Comparison of ENCODE assay signal across 9 cellular contexts in the genomic region with DNA sequence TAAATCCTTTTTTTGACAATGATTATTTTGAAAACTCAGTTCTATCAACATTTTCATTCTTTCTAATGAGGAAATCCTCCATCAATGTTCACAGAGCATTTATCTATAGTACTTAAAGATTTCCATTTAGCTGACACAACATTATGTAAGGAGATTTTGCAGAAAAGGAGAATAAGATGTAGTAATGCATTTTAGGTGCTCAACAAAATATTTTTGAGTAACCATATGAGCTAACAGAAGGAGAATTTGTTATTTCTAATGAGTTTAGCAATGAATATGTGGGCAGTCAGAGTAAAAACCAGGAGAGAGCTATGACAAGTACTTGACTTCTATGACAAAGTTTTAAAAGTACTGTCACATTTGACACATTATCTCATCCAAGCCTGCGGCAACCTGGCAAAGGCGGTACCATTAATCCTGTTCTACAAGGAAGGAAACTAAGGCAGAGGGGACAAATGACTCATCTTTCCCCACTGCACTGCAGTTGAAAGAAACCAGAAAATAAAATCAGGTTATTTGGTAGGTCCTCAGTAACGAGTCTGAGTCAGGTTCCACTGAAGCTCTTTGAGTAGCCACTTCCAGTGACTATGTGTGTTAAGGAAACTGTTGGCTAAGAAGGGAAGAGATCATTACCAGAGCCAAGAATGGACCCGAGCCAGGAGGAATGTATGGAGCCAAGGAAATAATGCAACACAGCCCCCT.
A peak's percentile ranks its signal among the peaks of the same experiment; 100 is the strongest.
DNase-seq lines count a peak whose midpoint lies in the region; ATAC-seq and TF ChIP-seq lines count a peak whose summit lies in the region.
"Had no signal": no experiment of that assay in that cellular context is flagged by ENCODE, and none has a peak within 500 bp of the region (broad histone marks: within the 10 kb centered on the region; RNA-seq: fewer than 3 reads in every experiment).

No MANE protein-coding gene starts in this region.

- H3K9me3 ChIP-seq in HCT116 (ENCODE audit: control insufficient read depth in 1 of 2, insufficient read depth in 1 of 2, low read depth in 1 of 2, low read length in 2 of 2), result no peaks in the 10 kb centered on the region
- no peaks in the 10 kb centered on the region for H3K9me3 ChIP-seq in psoas muscle
- no peaks in the 10 kb centered on the region for H3K9me3 ChIP-seq in sigmoid colon
- H3K9me3 ChIP-seq: testis had no signal

- no peaks in the 10 kb centered on the region for H3K9me2 ChIP-seq in HCT116 (ENCODE audit: insufficient read depth)

- H3K4me3 ChIP-seq in HCT116 (replicated peaks in 1 of 2; ENCODE audit: low read depth in 1 of 2, low read length in 2 of 2) (no peak overlapping the region), psoas muscle (no peak overlapping the region), sigmoid colon (no peak overlapping the region)
- H3K4me3 ChIP-seq: testis had no signal

- no peak overlapping the region for H3K9ac ChIP-seq in HCT116 (ENCODE audit: low read length)

- intact Hi-C loops in HCT116 (cut with micrococcal nuclease) (no loop called here), psoas muscle (cut with DNase I) (no loop called here), sigmoid colon (cut with DNase I) (no loop called here)

- no peak for TF ChIP-seq POLR2A in HCT116 (IDR thresholded peaks at IDR 0.05; ENCODE audit: borderline replicate concordance, extremely low read depth, insufficient read depth, insufficient read length)
- TF ChIP-seq POLR2A in sigmoid colon (IDR thresholded peaks at IDR 0.05), result no peak

- no peaks in the 10 kb centered on the region for H3K27me3 ChIP-seq in HCT116 (ENCODE audit: insufficient read depth, low read length)
- no peaks in the 10 kb centered on the region for H3K27me3 ChIP-seq in psoas muscle (ENCODE audit: insufficient read depth in 3 of 3, low read length in 2 of 3)
- H3K27me3 ChIP-seq in sigmoid colon, result no peaks in the 10 kb centered on the region
- H3K27me3 ChIP-seq: testis had no signal

- BruUV-seq in HCT116 (replicated peaks; lab: Mats Ljungman, UMichigan), result no TSS peak

- no peak for ATAC-seq in HCT116
- ATAC-seq in esophagus mucosa, result peak; percentile 96
- ATAC-seq in psoas muscle, result peak in 3 of 4 donors; percentile 38 to 52 (median 50)

- H3K36me3 ChIP-seq in HCT116 (ENCODE audit: control insufficient read depth in 1 of 2, insufficient read depth in 2 of 2, low read length in 2 of 2) (no peaks in the 10 kb centered on the region), psoas muscle (ENCODE audit: insufficient read depth in 1 of 2, low read depth in 1 of 2) (no peaks in the 10 kb centered on the region), sigmoid colon (no peaks in the 10 kb centered on the region)

- no peak for TF ChIP-seq EP300 in sigmoid colon (IDR thresholded peaks at IDR 0.05)

- no peak overlapping the region for H3K4me2 ChIP-seq in HCT116 (ENCODE audit: low read length)

- H3K4me1 ChIP-seq in HCT116 (ENCODE audit: control insufficient read depth in 1 of 2, insufficient read depth in 2 of 2, low read length in 2 of 2), result no peaks in the 10 kb centered on the region
- H3K4me1 ChIP-seq in psoas muscle, result peaks cover 72% of the 10 kb centered on the region
- H3K4me1 ChIP-seq in sigmoid colon, result peaks cover 0 to 93% (median 86%) of the 10 kb centered on the region in 4 donors

- H3K27ac ChIP-seq in HCT116 (ENCODE audit: low read depth, low read length) (no peak overlapping the region), psoas muscle (peak overlapping the region; percentile 20), sigmoid colon (peak overlapping the region in 2 of 4 donors; percentile 66 to 77)
- H3K27ac ChIP-seq: testis had no signal

- no peaks in the 10 kb centered on the region for H3K79me2 ChIP-seq in HCT116 (ENCODE audit: insufficient read depth, low read length)

- POLR2A ChIA-PET in HCT116 (lab: Charles Lee), result no interaction called here

- no peak for TF ChIP-seq RAD21 in HCT116 (IDR thresholded peaks at IDR 0.05; ENCODE audit: low read depth)

- WGBS in psoas muscle, 3 donors, result 20 to 41% (median 27%) methylated on average over 4 of the region's 4 CpGs
- WGBS in sigmoid colon, 2 donors, result 72 to 73% methylated on average over 4 of the region's 4 CpGs

- H4K20me1 ChIP-seq in HCT116 (ENCODE audit: insufficient read depth), result no peaks in the 10 kb centered on the region

- TF ChIP-seq CTCF in HCT116 (IDR thresholded peaks at IDR 0.05 in 2 of 3, conservative IDR thresholded peaks at IDR 0.05 in 1 of 3; ENCODE audit: borderline replicate concordance in 1 of 3, insufficient read depth in 1 of 3, low read depth in 2 of 3, low read length in 2 of 3) (no peak), psoas muscle (IDR thresholded peaks at IDR 0.05) (no peak), sigmoid colon (IDR thresholded peaks at IDR 0.05) (no peak)

- no peak overlapping the region for H2AFZ ChIP-seq in HCT116 (ENCODE audit: low read depth, low read length, poor library complexity, severe bottlenecking)

- DNase-seq in HCT116 (ENCODE audit: low read depth, low spot score) (no peak), psoas muscle (no peak), amniotic stem cell (lab: John Stamatoyannopoulos, UW) (no peak), SHP77 (lab: John Stamatoyannopoulos, UW) (no peak), sigmoid colon (no peak), activated gamma-delta T cell treated with Interleukin-2 at 50 U/mL for 16 hours (no peak)
- peak; percentile 18 for DNase-seq in activated CD4-positive, alpha-beta T cell treated with anti-CD3 and anti-CD28 coated beads, Interleukin-2, amount 50 U/mL, for 1 hour
- DNase-seq: testis had no signal

- CTCF ChIA-PET in HCT116 (lab: Charles Lee), result interaction anchor here (2.8 kb wide), 1 partner anchor 10 kb away, joined by 13 read pairs; no protein-coding TSS in a partner anchor

- RAD21 ChIA-PET in HCT116 (lab: Charles Lee; ENCODE audit: low non-redundant PET in 1 of 2, low total read pairs in 2 of 2, uncharacterized antibody in 2 of 2, unreplicated experiment in 2 of 2), result interaction anchor here in 1 of 2 experiments (1.0 kb wide), 1 partner anchor 9 kb away, joined by 3 read pairs; no protein-coding TSS in a partner anchor

TF ChIP-seq in HCT116, 20 proteins besides CTCF, POLR2A, EP300 and RAD21:
- TF ChIP-seq TCF7L2 (IDR thresholded peaks at IDR 0.05; ENCODE audit: borderline replicate concordance, extremely low read depth, insufficient read depth, insufficient read length) (no peak), JUND (IDR thresholded peaks at IDR 0.05) (peak; percentile 13; the same call in 1 of the 2 replicates)
